Comparison of ENCODE assay signal across 1 cellular context in genomic region chr3:94064243-94064642, GRCh38.
TF ChIP-seq lines count a peak whose summit lies in the region.

No MANE protein-coding gene starts in this region.

TF ChIP-seq in H1, 55 proteins besides CTCF, POLR2A, EP300 and RAD21 (continued from another document):
- no peak for TF ChIP-seq SRF (IDR thresholded peaks at IDR 0.05; ENCODE audit: low read depth, low read length)
- no peak for TF ChIP-seq CBX8 (IDR thresholded peaks at IDR 0.05; ENCODE audit: borderline replicate concordance, low read depth, low read length)
- no peak for TF ChIP-seq SP2 (IDR thresholded peaks at IDR 0.05; ENCODE audit: low read length)
- TF ChIP-seq TCF12 (IDR thresholded peaks at IDR 0.05; ENCODE audit: low read depth, low read length), result no peak
- TF ChIP-seq RFX5 (IDR thresholded peaks at IDR 0.05; ENCODE audit: borderline replicate concordance, low read depth, low read length), result no peak
TF ChIP-seq in H1: peak in this region for 0.
